Comparison of ENCODE assay signal across 9 cellular contexts in the genomic region with DNA sequence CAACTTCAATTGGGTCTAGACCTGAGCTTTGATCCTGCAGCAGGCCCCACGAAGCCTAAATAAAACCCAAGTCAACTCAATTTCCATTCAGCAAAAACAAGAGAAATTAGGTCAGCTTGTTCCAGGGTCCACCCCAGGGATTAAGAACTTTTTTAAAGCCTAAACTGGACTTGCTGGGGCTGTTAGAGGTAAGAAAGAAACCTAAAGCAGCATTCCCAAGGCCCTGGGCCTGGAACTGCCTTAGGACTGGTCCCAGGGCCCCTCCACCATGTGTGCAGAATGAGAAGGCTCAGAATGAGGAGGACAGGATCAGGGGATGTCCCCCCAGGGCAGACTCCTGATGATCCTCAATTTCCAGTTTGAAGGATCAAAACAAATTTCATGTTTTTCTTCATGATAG.
"Had no signal": no experiment of that assay in that cellular context is flagged by ENCODE, and none has a peak within 500 bp of the region (broad histone marks: within the 10 kb centered on the region; RNA-seq: fewer than 3 reads in every experiment).

No MANE protein-coding gene starts in this region.

- ATAC-seq: activated CD4-positive, CD25-positive, alpha-beta regulatory T cell treated with anti-CD3 and anti-CD28 coated beads, Interleukin-2, amount 50 U/mL, for 24 hours; body of pancreas; esophagus mucosa; pancreas; stimulated activated memory B cell treated with anti-CD40 and anti-IgM and Interleukin-4, amounts not matched to agents 10 μg/mL and 1 μg/mL and 100 μg/mL, for 72 hours had no signal

- DNase-seq: activated naive CD4-positive, alpha-beta T cell treated with anti-CD3 and anti-CD28 coated beads, Interleukin-2, amount 10 ng/mL, durations not matched to agents 7 days and 5 days; body of pancreas; cerebellar nuclear complex; pancreas; transverse colon had no signal

- H3K27me3 ChIP-seq: body of pancreas, pancreas, transverse colon had no signal

- H3K36me3 ChIP-seq: pancreas, transverse colon had no signal

- H3K4me3 ChIP-seq: body of pancreas, pancreas, smooth muscle cell, transverse colon had no signal

- H3K27ac ChIP-seq: body of pancreas, pancreas had no signal

- H3K4me1 ChIP-seq: body of pancreas, pancreas had no signal

- H3K9me3 ChIP-seq: body of pancreas, pancreas, transverse colon had no signal
